In the genomic region with DNA sequence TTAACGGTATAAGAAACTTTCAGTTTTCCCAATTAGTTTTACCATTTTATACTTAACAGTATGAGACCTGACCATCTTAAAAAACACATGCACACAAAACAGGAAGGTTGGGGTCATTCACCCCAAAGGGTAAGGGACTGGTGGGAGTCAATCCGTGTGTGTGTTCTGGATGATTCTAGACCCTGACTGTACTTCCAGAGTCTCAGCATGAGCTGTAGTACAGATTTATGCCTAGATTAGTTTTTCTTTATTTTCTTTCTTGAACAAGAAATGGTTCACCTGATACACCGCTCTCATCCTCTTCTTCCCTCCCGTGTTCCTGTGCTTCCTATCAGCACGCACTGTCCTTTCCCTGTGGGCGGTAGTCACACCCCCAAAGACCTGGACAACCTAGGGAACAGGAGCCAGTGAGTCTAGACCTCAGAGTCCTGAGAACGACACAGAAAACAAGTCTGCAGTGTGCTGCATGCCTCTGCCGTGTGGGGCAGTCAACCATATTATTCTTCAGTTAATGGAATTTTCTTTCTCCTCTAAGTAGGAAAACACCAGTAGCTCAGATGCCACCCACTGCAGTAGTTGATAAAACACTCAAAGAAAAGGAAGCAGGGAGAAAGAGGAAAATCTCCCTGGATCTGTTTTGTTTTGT, we compare ENCODE assay signal across 1 cellular context.
A peak's percentile ranks its signal among the peaks of the same experiment; 100 is the strongest.
TF ChIP-seq lines count a peak whose summit lies in the region.

No MANE protein-coding gene starts in this region.

TF ChIP-seq in HepG2, 621 proteins besides CTCF, POLR2A, EP300 and RAD21:
- TF ChIP-seq ZNF816 (CRISPR knock-in tag; IDR thresholded peaks at IDR 0.05; ENCODE audit: borderline replicate concordance) (no peak), ZNF350 (CRISPR knock-in tag; IDR thresholded peaks at IDR 0.05; ENCODE audit: borderline replicate concordance, low read depth) (no peak), ZNF292 (CRISPR knock-in tag; IDR thresholded peaks at IDR 0.05; ENCODE audit: borderline replicate concordance, low read depth) (no peak), SMARCE1 (IDR thresholded peaks at IDR 0.05; ENCODE audit: borderline replicate concordance) (no peak)
- TF ChIP-seq, protein P1, sequence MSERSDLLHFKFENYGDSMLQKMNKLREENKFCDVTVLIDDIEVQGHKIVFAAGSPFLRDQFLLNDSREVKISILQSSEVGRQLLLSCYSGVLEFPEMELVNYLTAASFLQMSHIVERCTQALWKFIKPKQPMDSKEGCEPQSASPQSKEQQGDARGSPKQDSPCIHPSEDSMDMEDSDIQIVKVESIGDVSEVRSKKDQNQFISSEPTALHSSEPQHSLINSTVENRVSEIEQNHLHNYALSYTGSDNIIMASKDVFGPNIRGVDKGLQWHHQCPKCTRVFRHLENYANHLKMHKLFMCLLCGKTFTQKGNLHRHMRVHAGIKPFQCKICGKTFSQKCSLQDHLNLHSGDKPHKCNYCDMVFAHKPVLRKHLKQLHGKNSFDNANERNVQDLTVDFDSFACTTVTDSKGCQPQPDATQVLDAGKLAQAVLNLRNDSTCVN (CRISPR knock-in tag; IDR thresholded peaks at IDR 0.05; ENCODE audit: borderline replicate concordance), result peak; percentile 96
- TF ChIP-seq, protein P2, sequence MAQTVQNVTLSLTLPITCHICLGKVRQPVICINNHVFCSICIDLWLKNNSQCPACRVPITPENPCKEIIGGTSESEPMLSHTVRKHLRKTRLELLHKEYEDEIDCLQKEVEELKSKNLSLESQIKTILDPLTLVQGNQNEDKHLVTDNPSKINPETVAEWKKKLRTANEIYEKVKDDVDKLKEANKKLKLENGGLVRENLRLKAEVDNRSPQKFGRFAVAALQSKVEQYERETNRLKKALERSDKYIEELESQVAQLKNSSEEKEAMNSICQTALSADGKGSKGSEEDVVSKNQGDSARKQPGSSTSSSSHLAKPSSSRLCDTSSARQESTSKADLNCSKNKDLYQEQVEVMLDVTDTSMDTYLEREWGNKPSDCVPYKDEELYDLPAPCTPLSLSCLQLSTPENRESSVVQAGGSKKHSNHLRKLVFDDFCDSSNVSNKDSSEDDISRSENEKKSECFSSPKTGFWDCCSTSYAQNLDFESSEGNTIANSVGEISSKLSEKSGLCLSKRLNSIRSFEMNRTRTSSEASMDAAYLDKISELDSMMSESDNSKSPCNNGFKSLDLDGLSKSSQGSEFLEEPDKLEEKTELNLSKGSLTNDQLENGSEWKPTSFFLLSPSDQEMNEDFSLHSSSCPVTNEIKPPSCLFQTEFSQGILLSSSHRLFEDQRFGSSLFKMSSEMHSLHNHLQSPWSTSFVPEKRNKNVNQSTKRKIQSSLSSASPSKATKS (CRISPR knock-in tag; IDR thresholded peaks at IDR 0.05), result no peak
